Comparison of ENCODE assay signal across 1 cellular context in the genomic region with DNA sequence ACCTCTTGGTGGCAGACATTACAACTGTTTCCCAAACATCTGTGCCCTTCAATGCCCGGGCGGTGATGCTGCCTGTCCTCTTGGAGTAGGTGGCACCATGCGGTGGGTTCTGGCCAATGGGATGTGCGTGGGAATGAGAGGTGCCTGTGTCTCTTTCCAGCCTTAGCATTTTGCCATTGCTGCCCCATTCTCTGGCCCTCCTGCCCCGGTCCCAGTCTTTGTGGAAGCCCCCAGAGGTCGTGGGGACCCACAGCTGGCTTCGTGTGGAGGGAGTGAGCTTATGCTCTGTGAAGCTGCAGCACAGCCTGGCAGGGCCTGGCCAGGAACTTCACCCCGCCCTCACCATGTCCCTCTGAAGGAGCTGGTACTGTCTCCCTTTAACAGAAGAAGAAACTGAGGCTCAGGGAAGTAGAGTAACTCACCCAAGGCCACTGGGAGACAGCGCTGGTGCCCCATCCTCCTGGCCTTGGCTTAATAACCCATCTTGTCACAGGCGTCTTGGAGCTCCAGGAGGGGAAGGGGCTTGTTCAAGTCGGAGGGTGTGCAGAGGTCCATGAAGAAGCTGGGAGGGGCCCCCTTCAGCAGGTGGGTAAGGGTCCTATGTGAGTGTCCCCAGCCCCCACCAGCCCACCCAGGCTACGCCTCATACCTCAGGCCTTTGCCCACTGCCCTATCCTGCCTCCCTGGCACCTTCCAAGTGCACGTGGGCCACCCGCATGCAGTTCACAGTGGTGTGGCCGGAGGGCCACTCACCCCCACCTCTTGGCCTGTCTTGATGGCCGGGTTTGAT.
TF ChIP-seq lines count a peak whose summit lies in the region.

No MANE protein-coding gene starts in this region.

TF ChIP-seq in IMR-90, 13 proteins besides CTCF, POLR2A, EP300 and RAD21:
- TF ChIP-seq CEBPB (IDR thresholded peaks at IDR 0.05; ENCODE audit: low read depth, low read length) (no peak), RFX5 (IDR thresholded peaks at IDR 0.05; ENCODE audit: low read depth, low read length) (no peak), RCOR1 (IDR thresholded peaks at IDR 0.05; ENCODE audit: insufficient replicate concordance, low read length) (no peak), SMC3 (IDR thresholded peaks at IDR 0.05; ENCODE audit: low read depth, low read length) (no peak), NFE2L2 (IDR thresholded peaks at IDR 0.05; ENCODE audit: low read depth, low read length) (no peak), MXI1 (IDR thresholded peaks at IDR 0.05; ENCODE audit: borderline replicate concordance, low read depth, low read length) (no peak), BHLHE40 (IDR thresholded peaks at IDR 0.05; ENCODE audit: low read depth, low read length) (no peak), CHD1 (IDR thresholded peaks at IDR 0.05; ENCODE audit: low read depth, low read length) (no peak)
- TF ChIP-seq, protein P1, sequence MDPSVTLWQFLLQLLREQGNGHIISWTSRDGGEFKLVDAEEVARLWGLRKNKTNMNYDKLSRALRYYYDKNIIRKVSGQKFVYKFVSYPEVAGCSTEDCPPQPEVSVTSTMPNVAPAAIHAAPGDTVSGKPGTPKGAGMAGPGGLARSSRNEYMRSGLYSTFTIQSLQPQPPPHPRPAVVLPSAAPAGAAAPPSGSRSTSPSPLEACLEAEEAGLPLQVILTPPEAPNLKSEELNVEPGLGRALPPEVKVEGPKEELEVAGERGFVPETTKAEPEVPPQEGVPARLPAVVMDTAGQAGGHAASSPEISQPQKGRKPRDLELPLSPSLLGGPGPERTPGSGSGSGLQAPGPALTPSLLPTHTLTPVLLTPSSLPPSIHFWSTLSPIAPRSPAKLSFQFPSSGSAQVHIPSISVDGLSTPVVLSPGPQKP (IDR thresholded peaks at IDR 0.05; ENCODE audit: borderline replicate concordance, low read depth, low read length) = no peak
- TF ChIP-seq, protein P2, sequence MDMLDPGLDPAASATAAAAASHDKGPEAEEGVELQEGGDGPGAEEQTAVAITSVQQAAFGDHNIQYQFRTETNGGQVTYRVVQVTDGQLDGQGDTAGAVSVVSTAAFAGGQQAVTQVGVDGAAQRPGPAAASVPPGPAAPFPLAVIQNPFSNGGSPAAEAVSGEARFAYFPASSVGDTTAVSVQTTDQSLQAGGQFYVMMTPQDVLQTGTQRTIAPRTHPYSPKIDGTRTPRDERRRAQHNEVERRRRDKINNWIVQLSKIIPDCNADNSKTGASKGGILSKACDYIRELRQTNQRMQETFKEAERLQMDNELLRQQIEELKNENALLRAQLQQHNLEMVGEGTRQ (IDR thresholded peaks at IDR 0.05; ENCODE audit: low read depth, low read length) = no peak
